15 cellular contexts compared by ENCODE assay signal in genomic region chr1:53526451-53527101, GRCh38.
DNase-seq lines count a peak whose midpoint lies in the region; ATAC-seq and TF ChIP-seq lines count a peak whose summit lies in the region.
"Had no signal": no experiment of that assay in that cellular context is flagged by ENCODE, and none has a peak within 500 bp of the region (broad histone marks: within the 10 kb centered on the region; RNA-seq: fewer than 3 reads in every experiment).

No MANE protein-coding gene starts in this region.

- no peaks in the 10 kb centered on the region for H3K9me3 Mint-ChIP-seq in effector memory CD8-positive, alpha-beta T cell
- H3K9me3 Mint-ChIP-seq: IgD-negative memory B cell had no signal

- H3K27ac Mint-ChIP-seq in effector memory CD8-positive, alpha-beta T cell, result no peak overlapping the region
- H3K27ac Mint-ChIP-seq: activated naive CD8-positive, alpha-beta T cell; IgD-negative memory B cell had no signal

- H3K36me3 Mint-ChIP-seq in effector memory CD8-positive, alpha-beta T cell (ENCODE audit: insufficient read depth), result no peaks in the 10 kb centered on the region
- H3K36me3 Mint-ChIP-seq: activated naive CD8-positive, alpha-beta T cell; IgD-negative memory B cell had no signal

- H3K79me2 ChIP-seq in osteoblast (ENCODE audit: insufficient read depth, low read length), result no peaks in the 10 kb centered on the region

- no peaks in the 10 kb centered on the region for H3K27me3 ChIP-seq in osteoblast (ENCODE audit: insufficient read depth, low read length)

- intact Hi-C loops in left cardiac atrium (cut with DNase I), result no loop called here

- no peak for TF ChIP-seq CTCF in AG09309 (IDR thresholded peaks at IDR 0.05; ENCODE audit: control insufficient read depth, insufficient read depth, low read depth, low read length, missing control alignments)
- TF ChIP-seq CTCF in osteoblast (IDR thresholded peaks at IDR 0.05; ENCODE audit: extremely low read depth, low read depth, low read length), result no peak

- peaks cover 0 to 4% of the 10 kb centered on the region in 2 donors for H3K4me1 Mint-ChIP-seq in effector memory CD8-positive, alpha-beta T cell (ENCODE audit: low read depth in 2 of 2)
- H3K4me1 Mint-ChIP-seq: IgD-negative memory B cell had no signal

- peak overlapping the region; percentile 48 for H3K4me2 ChIP-seq in osteoblast (ENCODE audit: insufficient read depth, low read length)

- H3K4me1 ChIP-seq in osteoblast (ENCODE audit: insufficient read depth, low read length), result peaks cover 5% of the 10 kb centered on the region

- no peaks in the 10 kb centered on the region for H3K9me3 ChIP-seq in osteoblast (ENCODE audit: low read depth, low read length)

- H3K36me3 ChIP-seq in osteoblast (ENCODE audit: insufficient read depth, low read length), result no peaks in the 10 kb centered on the region

- H3K4me3 Mint-ChIP-seq in effector memory CD8-positive, alpha-beta T cell, result no peak overlapping the region
- H3K4me3 Mint-ChIP-seq: activated naive CD8-positive, alpha-beta T cell; IgD-negative memory B cell had no signal

- DNase-seq in AG09309 (ENCODE audit: low read depth) (peak; percentile 27), amniotic stem cell (lab: John Stamatoyannopoulos, UW) (peak; percentile 67), left cardiac atrium (peak; percentile 74), osteoblast (ENCODE audit: insufficient read length, low spot score, missing footprints) (peak; percentile 99)
- no peak for DNase-seq in effector memory CD8-positive, alpha-beta T cell
- no peak for DNase-seq in activated CD4-positive, alpha-beta T cell treated with anti-CD3 and anti-CD28 coated beads for 4 hours
- DNase-seq: activated CD4-positive, alpha-beta T cell treated with anti-CD3 and anti-CD28 coated beads, Interleukin-2, amount 50 U/mL, for 1 hour; midbrain; NCI-H2227 treated with DMSO at 0.1 percent for 48 hours; SHP77 had no signal

- no peak overlapping the region for H3K4me3 ChIP-seq in AG09309 (ENCODE audit: control insufficient read depth, low read depth, low read length)
- no peak overlapping the region for H3K4me3 ChIP-seq in osteoblast (ENCODE audit: insufficient read depth, low read length)

- H3K27ac ChIP-seq in osteoblast (ENCODE audit: low read depth, low read length), result no peak overlapping the region
- H3K27ac ChIP-seq: epithelial cell of prostate had no signal

- H2AFZ ChIP-seq in osteoblast (ENCODE audit: low read length), result peak overlapping the region; percentile 6

- H4K20me1 ChIP-seq in osteoblast (ENCODE audit: insufficient read depth, low read length), result peaks cover 21% of the 10 kb centered on the region

- H3K27me3 Mint-ChIP-seq in effector memory CD8-positive, alpha-beta T cell, result peaks cover 5 to 25% of the 10 kb centered on the region in 2 donors
- H3K27me3 Mint-ChIP-seq: activated naive CD8-positive, alpha-beta T cell had no signal

- ATAC-seq in left cardiac atrium, result peak; percentile 77 to 79
- ATAC-seq in GM19452 (IDR thresholded peaks at IDR 0.05; ENCODE audit: unreplicated experiment), result no peak
- no peak for ATAC-seq in effector memory CD8-positive, alpha-beta T cell (replicated peaks)
- ATAC-seq in GM21515 (IDR thresholded peaks at IDR 0.05; ENCODE audit: unreplicated experiment), result no peak

Comparison
In these comparisons a context has a peak if more than half of its experiments do, and no peak if none do; other contexts are left out.
1. DNase-seq: peak in AG09309 (single experiment), amniotic stem cell (single experiment), left cardiac atrium (single experiment) and osteoblast (single experiment); none in effector memory CD8-positive, alpha-beta T cell (0 of 3) and activated CD4-positive, alpha-beta T cell treated with anti-CD3 and anti-CD28 coated beads for 4 hours (0 of 2).
2. ATAC-seq: peak in left cardiac atrium (2 of 2); none in GM19452 (single experiment), effector memory CD8-positive, alpha-beta T cell (single experiment) and GM21515 (single experiment).